31 cellular contexts compared by ENCODE assay signal in the genomic region with DNA sequence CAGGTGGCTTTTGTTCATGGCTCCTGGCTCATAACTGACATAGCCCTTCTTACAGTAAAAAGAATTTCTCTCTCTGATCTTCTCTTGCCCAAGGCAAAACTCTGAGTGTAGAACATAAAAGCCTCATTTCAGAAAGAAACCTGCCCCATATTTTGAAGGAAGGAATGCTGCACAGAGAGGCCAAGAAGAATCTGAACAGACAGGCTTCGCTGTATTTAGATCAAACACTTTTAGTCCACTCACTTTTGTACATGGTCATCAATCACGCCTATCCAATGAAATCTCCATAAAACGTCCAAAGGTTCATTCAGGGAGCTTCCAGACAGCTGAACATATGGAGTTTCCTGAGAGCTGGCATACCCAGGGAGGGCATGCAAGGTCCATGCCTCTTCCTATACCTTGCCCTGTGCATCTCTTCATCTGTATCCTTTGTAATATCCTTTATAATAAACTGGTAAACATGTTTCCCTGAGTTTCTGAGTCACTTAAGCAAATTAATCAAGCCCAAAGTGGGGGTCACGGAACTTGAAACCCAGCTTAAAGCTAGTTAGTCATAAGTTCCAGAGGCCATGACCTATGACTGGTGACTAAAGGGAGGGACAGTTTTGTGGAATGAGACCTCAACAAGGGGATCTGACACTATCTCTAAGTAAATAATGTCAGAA.
DNase-seq lines count a peak whose midpoint lies in the region; ATAC-seq and TF ChIP-seq lines count a peak whose summit lies in the region.
"Had no signal": no experiment of that assay in that cellular context is flagged by ENCODE, and none has a peak within 500 bp of the region (broad histone marks: within the 10 kb centered on the region; RNA-seq: fewer than 3 reads in every experiment).

No MANE protein-coding gene starts in this region.

- 62% methylated on average over 4 of the region's 4 CpGs for WGBS in smooth muscle cell (ENCODE audit: low lambda C conversion rate)

- TF ChIP-seq CTCF in fibroblast of mammary gland (conservative IDR thresholded peaks at IDR 0.05; ENCODE audit: control insufficient read depth, insufficient read depth, low read depth, low read length) = no peak
- no peak for TF ChIP-seq CTCF in smooth muscle cell (IDR thresholded peaks at IDR 0.05; ENCODE audit: borderline replicate concordance, insufficient read depth, poor library complexity, severe bottlenecking)

- H3K4me3 Mint-ChIP-seq in activated CD4-positive, alpha-beta T cell treated with anti-CD3 and anti-CD28 coated beads, Interleukin-2, amount 10 ng/mL, durations not matched to agents 24 days and 14 days = no peak overlapping the region
- H3K4me3 Mint-ChIP-seq in activated T-helper 17 cell treated with anti-CD3 and anti-CD28 coated beads, Interleukin-2, amount 50 U/mL, for 72 hours = no peak overlapping the region
- H3K4me3 Mint-ChIP-seq: activated T-cell treated with anti-CD3 and anti-CD28 coated beads, Interleukin-2, amount 50 U/mL, for 24 hours; CD4-positive, alpha-beta memory T cell; immature natural killer cell had no signal

- no peaks in the 10 kb centered on the region for H3K79me2 ChIP-seq in smooth muscle cell (ENCODE audit: low read depth)

- H3K27me3 Mint-ChIP-seq in activated CD4-positive, alpha-beta T cell treated with anti-CD3 and anti-CD28 coated beads, Interleukin-2, amount 10 ng/mL, durations not matched to agents 24 days and 14 days = peaks cover 9% of the 10 kb centered on the region
- H3K27me3 Mint-ChIP-seq in activated T-helper 17 cell treated with anti-CD3 and anti-CD28 coated beads, Interleukin-2, amount 50 U/mL, for 72 hours = no peaks in the 10 kb centered on the region
- H3K27me3 Mint-ChIP-seq: activated T-cell treated with anti-CD3 and anti-CD28 coated beads, Interleukin-2, amount 50 U/mL, for 24 hours had no signal

- H4K20me1 ChIP-seq in smooth muscle cell (ENCODE audit: low read depth) = no peaks in the 10 kb centered on the region

- H3K27ac Mint-ChIP-seq in activated CD4-positive, alpha-beta T cell treated with anti-CD3 and anti-CD28 coated beads, Interleukin-2, amount 10 ng/mL, durations not matched to agents 24 days and 14 days = peak overlapping the region; percentile 26
- H3K27ac Mint-ChIP-seq in activated T-helper 17 cell treated with anti-CD3 and anti-CD28 coated beads, Interleukin-2, amount 50 U/mL, for 72 hours = no peak overlapping the region
- H3K27ac Mint-ChIP-seq: activated T-cell treated with anti-CD3 and anti-CD28 coated beads, Interleukin-2, amount 50 U/mL, for 24 hours; immature natural killer cell had no signal

- peak; percentile 19 for ATAC-seq in activated T-helper 17 cell treated with anti-CD3 and anti-CD28 coated beads, Interleukin-2, amount 50 U/mL, for 72 hours (replicated peaks)
- no peak for ATAC-seq in GM21526 (IDR thresholded peaks at IDR 0.05; ENCODE audit: low FRiP score, unreplicated experiment)
- ATAC-seq: gastroesophageal sphincter had no signal

- intact Hi-C loops in activated CD4-positive, alpha-beta T cell treated with anti-CD3 and anti-CD28 coated beads, Interleukin-2, amount 10 ng/mL, durations not matched to agents 24 days and 14 days (cut with micrococcal nuclease) = no loop called here

- H3K4me1 ChIP-seq in smooth muscle cell (ENCODE audit: low read depth) = no peaks in the 10 kb centered on the region
- H3K4me1 ChIP-seq: gastroesophageal sphincter, left ventricle myocardium inferior, prostate gland, stomach, thyroid gland had no signal

- no peaks in the 10 kb centered on the region for H3K36me3 ChIP-seq in smooth muscle cell (ENCODE audit: low read depth)
- H3K36me3 ChIP-seq: gastroesophageal sphincter, left ventricle myocardium inferior, neutrophil, prostate gland, stomach, thyroid gland had no signal

- H3K4me2 ChIP-seq in smooth muscle cell = no peak overlapping the region

- H3K36me3 Mint-ChIP-seq in activated CD4-positive, alpha-beta T cell treated with anti-CD3 and anti-CD28 coated beads, Interleukin-2, amount 10 ng/mL, durations not matched to agents 24 days and 14 days (ENCODE audit: low read depth) = no peaks in the 10 kb centered on the region
- no peaks in the 10 kb centered on the region for H3K36me3 Mint-ChIP-seq in activated T-helper 17 cell treated with anti-CD3 and anti-CD28 coated beads, Interleukin-2, amount 50 U/mL, for 72 hours (ENCODE audit: low read depth)

- no peak overlapping the region for H3K9ac ChIP-seq in smooth muscle cell (ENCODE audit: low read depth)

- no peaks in the 10 kb centered on the region for H3K27me3 ChIP-seq in smooth muscle cell (ENCODE audit: low read depth)
- H3K27me3 ChIP-seq: gastroesophageal sphincter, neutrophil, stomach, thyroid gland had no signal

- H2AFZ ChIP-seq in smooth muscle cell (ENCODE audit: low read depth) = no peak overlapping the region

- H3K9me3 ChIP-seq in smooth muscle cell (replicated peaks; ENCODE audit: low read depth) = no peaks in the 10 kb centered on the region
- H3K9me3 ChIP-seq: neutrophil, prostate gland, thyroid gland had no signal

- H3K27ac ChIP-seq in smooth muscle cell (ENCODE audit: low read depth) = peak overlapping the region; percentile 77
- H3K27ac ChIP-seq: gastroesophageal sphincter, left ventricle myocardium inferior, neutrophil, prostate gland, skin epidermis, stomach, thyroid gland had no signal

- no peak for DNase-seq in activated CD4-positive, alpha-beta T cell treated with anti-CD3 and anti-CD28 coated beads, Interleukin-2, amount 10 ng/mL, durations not matched to agents 24 days and 14 days
- DNase-seq in activated CD4-positive, alpha-beta T cell treated with anti-CD3 and anti-CD28 coated beads for 48 hours = no peak
- DNase-seq in fibroblast of mammary gland (ENCODE audit: low read depth) (peak; percentile 38), smooth muscle cell (lab: John Stamatoyannopoulos, UW; ENCODE audit: unreplicated experiment) (no peak), NCI-H1436 treated with DMSO at 0.1 percent for 48 hours (lab: John Stamatoyannopoulos, UW) (no peak), putamen (ENCODE audit: low spot score) (no peak)
- DNase-seq: 8988T; activated CD4-positive, alpha-beta T cell treated with anti-CD3 and anti-CD28 coated beads for 4 hours; activated naive CD4-positive, alpha-beta T cell; activated T-cell treated with anti-CD3 and anti-CD28 coated beads, Interleukin-2, amount 50 U/mL, for 24 hours; amygdala; CD4-positive, alpha-beta memory T cell; DMS 273 treated with DMSO at 0.1 percent for 48 hours; effector CD4-positive, alpha-beta T cell; GOT3; hypothalamus; immature natural killer cell; left ventricle myocardium inferior; NCI-H1417 treated with DMSO at 0.1 percent for 48 hours; NCI-H2107; NCI-H446; NCI-H82; stomach; T-helper 2 cell; thyroid gland had no signal

- no peaks in the 10 kb centered on the region for H3K4me1 Mint-ChIP-seq in activated CD4-positive, alpha-beta T cell treated with anti-CD3 and anti-CD28 coated beads, Interleukin-2, amount 10 ng/mL, durations not matched to agents 24 days and 14 days
- no peaks in the 10 kb centered on the region for H3K4me1 Mint-ChIP-seq in activated T-helper 17 cell treated with anti-CD3 and anti-CD28 coated beads, Interleukin-2, amount 50 U/mL, for 72 hours
- H3K4me1 Mint-ChIP-seq: CD4-positive, alpha-beta memory T cell; immature natural killer cell had no signal

- no peaks in the 10 kb centered on the region for H3F3A ChIP-seq in smooth muscle cell (ENCODE audit: low read depth)

- peaks cover 6% of the 10 kb centered on the region for H3K9me3 Mint-ChIP-seq in activated CD4-positive, alpha-beta T cell treated with anti-CD3 and anti-CD28 coated beads, Interleukin-2, amount 10 ng/mL, durations not matched to agents 24 days and 14 days
- peaks cover 10% of the 10 kb centered on the region for H3K9me3 Mint-ChIP-seq in activated T-helper 17 cell treated with anti-CD3 and anti-CD28 coated beads, Interleukin-2, amount 50 U/mL, for 72 hours

- H3K4me3 ChIP-seq in fibroblast of mammary gland (ENCODE audit: control insufficient read depth, low read depth, low read length) (no peak overlapping the region), smooth muscle cell (no peak overlapping the region)
- H3K4me3 ChIP-seq: gastroesophageal sphincter, left ventricle myocardium inferior, prostate gland, skin epidermis, stomach, thyroid gland had no signal
